Comparison of ENCODE assay signal across 13 cellular contexts in genomic region chr7:5836173-5836572, GRCh38. TPM values are rescaled to one million over a fixed set of nuclear protein-coding genes. Genes with fewer than 3 reads are reported as not detected.
A peak's percentile ranks its signal among the peaks of the same experiment; 100 is the strongest.
DNase-seq lines count a peak whose midpoint lies in the region; ATAC-seq and TF ChIP-seq lines count a peak whose summit lies in the region.
"Not testable (repeated sequence)": the region's sequence is repeated elsewhere in the genome, so short reads cannot be mapped to it uniquely, and the experiment has no call there.
"Had no signal": no experiment of that assay in that cellular context is flagged by ENCODE, and none has a peak within 500 bp of the region (broad histone marks: within the 10 kb centered on the region; RNA-seq: fewer than 3 reads in every experiment).

No MANE protein-coding gene starts in this region.

- not testable (repeated sequence) for TF ChIP-seq CTCF in CD4-positive, alpha-beta T cell (IDR thresholded peaks at IDR 0.05)

- DNase-seq in CD4-positive, alpha-beta T cell = peak in 9 of 10 experiments; percentile 45 to 66 (median 52)
- peak in 1 of 3 donors; percentile 18 for DNase-seq in T-helper 17 cell
- DNase-seq in activated CD4-positive, alpha-beta memory T cell treated with anti-CD3 and anti-CD28 coated beads, Interleukin-2, amount 10 ng/mL, durations not matched to agents 7 days and 5 days = peak; percentile 35
- not testable (repeated sequence) for DNase-seq in activated naive CD4-positive, alpha-beta T cell treated with anti-CD3 and anti-CD28 coated beads, Interleukin-2, amount 50 U/mL, for 72 hours (ENCODE audit: low spot score in 2 of 2)
- peak; percentile 38 for DNase-seq in effector CD4-positive, alpha-beta T cell
- DNase-seq in naive thymus-derived CD8-positive, alpha-beta T cell = peak; percentile 30 to 76 (median 42)

- not testable (repeated sequence) for H3K9me3 Mint-ChIP-seq in CD4-positive, alpha-beta T cell; activated CD4-positive, alpha-beta memory T cell treated with anti-CD3 and anti-CD28 coated beads, Interleukin-2, amount 10 ng/mL, durations not matched to agents 7 days and 5 days; activated T-helper 17 cell treated with anti-CD3 and anti-CD28 coated beads, Interleukin-2, amount 50 U/mL, for 72 hours; activated naive CD4-positive, alpha-beta T cell treated with anti-CD3 and anti-CD28 coated beads, Interleukin-2, amount 50 U/mL, for 72 hours; naive thymus-derived CD8-positive, alpha-beta T cell

- POLR2A ChIA-PET in CD4-positive, alpha-beta T cell (lab: Charles Lee) = interaction anchor here (0.6 to 1.9 kb wide), 8 partner anchors 9 to 147 kb away, joined by 3 to 21 read pairs (median 4); no protein-coding TSS in a partner anchor
- POLR2A ChIA-PET in activated CD4-positive, alpha-beta memory T cell treated with anti-CD3 and anti-CD28 coated beads, Interleukin-2, amount 10 ng/mL, durations not matched to agents 7 days and 5 days (lab: Charles Lee) = interaction anchor here (1.2 to 1.5 kb wide), 2 partner anchors 13 to 21 kb away, joined by 3 to 4 read pairs; no protein-coding TSS in a partner anchor
- POLR2A ChIA-PET in naive thymus-derived CD8-positive, alpha-beta T cell (lab: Charles Lee) = interaction anchor here (0.8 to 10.2 kb wide), 6 partner anchors 9 to 161 kb away, joined by 3 to 137 read pairs (median 11); partner anchors contain the start of gene RNF216

- intact Hi-C loops in CD4-positive, alpha-beta T cell (cut with DNase I, micrococcal nuclease) = not testable (repeated sequence)

- H3K27ac ChIP-seq in CD4-positive, alpha-beta T cell (ENCODE audit: low read depth, low read length) = peak overlapping the region; percentile 46

- H3K27me3 Mint-ChIP-seq in CD4-positive, alpha-beta T cell; T-helper 17 cell; activated CD4-positive, alpha-beta memory T cell treated with anti-CD3 and anti-CD28 coated beads, Interleukin-2, amount 10 ng/mL, durations not matched to agents 7 days and 5 days; activated T-helper 17 cell treated with anti-CD3 and anti-CD28 coated beads, Interleukin-2, amount 50 U/mL, for 72 hours; naive thymus-derived CD8-positive, alpha-beta T cell: not testable (repeated sequence)

- H3K27ac Mint-ChIP-seq in CD4-positive, alpha-beta T cell = peak overlapping the region; percentile 87
- H3K27ac Mint-ChIP-seq in T-helper 17 cell = peak overlapping the region; percentile 97
- H3K27ac Mint-ChIP-seq in activated CD4-positive, alpha-beta memory T cell treated with anti-CD3 and anti-CD28 coated beads, Interleukin-2, amount 10 ng/mL, durations not matched to agents 7 days and 5 days = peak overlapping the region; percentile 52
- peak overlapping the region; percentile 69 for H3K27ac Mint-ChIP-seq in activated T-helper 17 cell treated with anti-CD3 and anti-CD28 coated beads, Interleukin-2, amount 50 U/mL, for 72 hours
- H3K27ac Mint-ChIP-seq in activated naive CD4-positive, alpha-beta T cell treated with anti-CD3 and anti-CD28 coated beads, Interleukin-2, amount 50 U/mL, for 72 hours = peak overlapping the region; percentile 76 to 86
- H3K27ac Mint-ChIP-seq in naive thymus-derived CD8-positive, alpha-beta T cell = peak overlapping the region; percentile 87 to 99 (median 96)

- H3K4me3 Mint-ChIP-seq in CD4-positive, alpha-beta T cell = peak overlapping the region; percentile 68
- peak overlapping the region; percentile 66 for H3K4me3 Mint-ChIP-seq in T-helper 17 cell
- H3K4me3 Mint-ChIP-seq in activated CD4-positive, alpha-beta memory T cell treated with anti-CD3 and anti-CD28 coated beads, Interleukin-2, amount 10 ng/mL, durations not matched to agents 7 days and 5 days = not testable (repeated sequence)
- H3K4me3 Mint-ChIP-seq in activated T-helper 17 cell treated with anti-CD3 and anti-CD28 coated beads, Interleukin-2, amount 50 U/mL, for 72 hours = peak overlapping the region; percentile 57
- H3K4me3 Mint-ChIP-seq in naive thymus-derived CD8-positive, alpha-beta T cell = peak overlapping the region in 9 of 10 donors; percentile 46 to 83 (median 71)

- peaks cover 61% of the 10 kb centered on the region for H3K4me1 Mint-ChIP-seq in CD4-positive, alpha-beta T cell (ENCODE audit: low read depth)
- H3K4me1 Mint-ChIP-seq in T-helper 17 cell = peaks cover 38% of the 10 kb centered on the region
- H3K4me1 Mint-ChIP-seq in activated CD4-positive, alpha-beta memory T cell treated with anti-CD3 and anti-CD28 coated beads, Interleukin-2, amount 10 ng/mL, durations not matched to agents 7 days and 5 days = peaks cover 39% of the 10 kb centered on the region
- H3K4me1 Mint-ChIP-seq in activated T-helper 17 cell treated with anti-CD3 and anti-CD28 coated beads, Interleukin-2, amount 50 U/mL, for 72 hours = not testable (repeated sequence)
- H3K4me1 Mint-ChIP-seq in naive thymus-derived CD8-positive, alpha-beta T cell = peaks cover 19 to 51% (median 43%) of the 10 kb centered on the region in 4 donors

- CTCF ChIA-PET in CD4-positive, alpha-beta T cell (lab: Charles Lee) = interaction anchor here (0.7 to 1.1 kb wide), 4 partner anchors 13 to 71 kb away, joined by 3 to 4 read pairs (median 4); partner anchors contain the start of gene RNF216
- CTCF ChIA-PET in activated CD4-positive, alpha-beta memory T cell treated with anti-CD3 and anti-CD28 coated beads, Interleukin-2, amount 10 ng/mL, durations not matched to agents 7 days and 5 days (lab: Charles Lee) = interaction anchor here (1.1 kb wide), 1 partner anchor 21 kb away, joined by 3 read pairs; no protein-coding TSS in a partner anchor

- H3K36me3 Mint-ChIP-seq in CD4-positive, alpha-beta T cell (ENCODE audit: low read depth) = peaks cover 44% of the 10 kb centered on the region
- not testable (repeated sequence) for H3K36me3 Mint-ChIP-seq in T-helper 17 cell (ENCODE audit: low read depth); activated CD4-positive, alpha-beta memory T cell treated with anti-CD3 and anti-CD28 coated beads, Interleukin-2, amount 10 ng/mL, durations not matched to agents 7 days and 5 days (ENCODE audit: low read depth); activated T-helper 17 cell treated with anti-CD3 and anti-CD28 coated beads, Interleukin-2, amount 50 U/mL, for 72 hours (ENCODE audit: low read depth); activated naive CD4-positive, alpha-beta T cell treated with anti-CD3 and anti-CD28 coated beads, Interleukin-2, amount 50 U/mL, for 72 hours
- peaks cover 4 to 22% (median 5%) of the 10 kb centered on the region in 3 donors for H3K36me3 Mint-ChIP-seq in naive thymus-derived CD8-positive, alpha-beta T cell

- not testable (repeated sequence) for H3K27me3 ChIP-seq in CD4-positive, alpha-beta T cell (ENCODE audit: control insufficient read depth, insufficient read depth, low read length)

- ATAC-seq in CD4-positive, alpha-beta T cell (ENCODE audit: poor library complexity) = peak; percentile 60
- ATAC-seq in T-helper 17 cell = peak; percentile 61
- peak; percentile 42 for ATAC-seq in activated T-helper 17 cell treated with anti-CD3 and anti-CD28 coated beads, Interleukin-2, amount 50 U/mL, for 72 hours (replicated peaks)
- peak; percentile 15 to 49 for ATAC-seq in activated naive CD4-positive, alpha-beta T cell treated with anti-CD3 and anti-CD28 coated beads, Interleukin-2, amount 50 U/mL, for 72 hours
- ATAC-seq in naive thymus-derived CD8-positive, alpha-beta T cell = peak; percentile 49 to 62

- not testable (repeated sequence) for H3K9me3 ChIP-seq in CD4-positive, alpha-beta T cell (ENCODE audit: control insufficient read depth, low read length); T-helper 17 cell (ENCODE audit: control insufficient read depth, low read length, poor library complexity, severe bottlenecking)

RNA-seq across cellular contexts. Expression of gene OCM, which starts 44.4 kb away (rescaled TPM):
- 1 to 10 TPM; 3.4 to 5.5 TPM for total RNA-seq in CD4-positive, alpha-beta T cell
- 1 to 10 TPM; 2.8 to 3.6 TPM for total RNA-seq in T-helper 17 cell
- total RNA-seq in activated CD4-positive, alpha-beta memory T cell treated with anti-CD3 and anti-CD28 coated beads, Interleukin-2, amount 10 ng/mL, durations not matched to agents 7 days and 5 days = under 1 TPM; 0.33 to 0.73 TPM
- total RNA-seq in activated T-helper 17 cell treated with anti-CD3 and anti-CD28 coated beads, Interleukin-2, amount 50 U/mL, for 72 hours = not detected
- total RNA-seq in activated naive CD4-positive, alpha-beta T cell treated with anti-CD3 and anti-CD28 coated beads, Interleukin-2, amount 50 U/mL, for 72 hours = not detected
- total RNA-seq in naive thymus-derived CD8-positive, alpha-beta T cell = 10 to 100 TPM; 12.1 to 13.7 TPM
- polyA plus RNA-seq in naive thymus-derived CD8-positive, alpha-beta T cell = 1 to 10 TPM in 2 of 3 donors, under 1 TPM in 1; 0.54 to 1.8 (median 1.7) TPM
- total RNA-seq: Caco-2, H1, RPMI7951 had no signal
- polyA plus RNA-seq: A549, BJ, H1, IgD-negative memory B cell had no signal

RNA-seq across cellular contexts. Expression of gene RNF216, which starts 54.7 kb away (rescaled TPM):
- total RNA-seq in CD4-positive, alpha-beta T cell = 10 to 100 TPM; 85.7 to 88.9 TPM
- 10 to 100 TPM; 74.1 to 74.7 TPM for total RNA-seq in T-helper 17 cell
- 10 to 100 TPM; 24.8 to 25.2 TPM for total RNA-seq in activated CD4-positive, alpha-beta memory T cell treated with anti-CD3 and anti-CD28 coated beads, Interleukin-2, amount 10 ng/mL, durations not matched to agents 7 days and 5 days
- 10 to 100 TPM; 22.4 to 28.3 TPM for total RNA-seq in activated T-helper 17 cell treated with anti-CD3 and anti-CD28 coated beads, Interleukin-2, amount 50 U/mL, for 72 hours
- 10 to 100 TPM; 42.1 to 43.8 TPM for total RNA-seq in activated naive CD4-positive, alpha-beta T cell treated with anti-CD3 and anti-CD28 coated beads, Interleukin-2, amount 50 U/mL, for 72 hours
- 100 to 1,000 TPM; 114 to 115 TPM for total RNA-seq in naive thymus-derived CD8-positive, alpha-beta T cell
- 10 to 100 TPM; 28.4 to 47.6 (median 35.9) TPM for polyA plus RNA-seq in naive thymus-derived CD8-positive, alpha-beta T cell
